Comparison of ENCODE assay signal across 7 cellular contexts in the genomic region with DNA sequence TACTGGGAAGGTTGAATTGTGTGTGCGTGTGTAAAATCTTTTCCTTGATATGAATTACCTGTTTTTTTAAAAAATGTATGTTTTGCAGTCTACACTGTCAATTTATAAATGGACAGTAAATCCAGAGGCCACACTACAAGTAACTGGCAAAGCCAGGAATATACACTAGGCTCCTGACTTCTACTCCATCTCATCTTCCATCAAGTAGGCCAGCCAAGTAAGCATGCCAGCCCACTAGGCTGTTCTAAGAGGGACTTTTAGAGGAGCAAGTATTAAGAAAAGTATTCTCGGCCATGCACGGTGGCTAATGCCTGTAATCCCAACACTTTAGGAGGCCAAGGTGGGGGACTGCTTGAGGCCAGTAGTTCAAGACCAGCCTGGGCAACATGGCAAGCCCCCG.
"Had no signal": no experiment of that assay in that cellular context is flagged by ENCODE, and none has a peak within 500 bp of the region (broad histone marks: within the 10 kb centered on the region; RNA-seq: fewer than 3 reads in every experiment).

No MANE protein-coding gene starts in this region.

- H3K27ac ChIP-seq: HL-60, KMS-11 had no signal

- FAIRE-seq: HepG2, HTR-8/SVneo had no signal

- H3K9ac ChIP-seq: KMS-11 had no signal

- ATAC-seq: HepG2 had no signal

- H3K4me2 ChIP-seq: KMS-11 had no signal

- DNase-seq: IMR-90, KBM-7, KG1 had no signal
